In genomic region chr2:120552800-120553471, GRCh38 we compare ENCODE assay signal across 1 cellular context.
TF ChIP-seq lines count a peak whose summit lies in the region.

No MANE protein-coding gene starts in this region.

TF ChIP-seq in HepG2, 621 proteins besides CTCF, POLR2A, EP300 and RAD21 (continued from another document and continues in another):
- TF ChIP-seq STAT6 (CRISPR knock-in tag; IDR thresholded peaks at IDR 0.05; ENCODE audit: borderline replicate concordance): peak; percentile 57; the same call in 1 of the 2 replicates
- TF ChIP-seq ZNF605 (CRISPR knock-in tag; IDR thresholded peaks at IDR 0.05): peak; percentile 57; the same call in 1 of the 2 replicates
- TF ChIP-seq ZNF770 (CRISPR knock-in tag; IDR thresholded peaks at IDR 0.05): peak; percentile 86
- TF ChIP-seq AGO2 (optimal IDR thresholded peaks at IDR 0.05; ENCODE audit: low read depth, low read length): no peak
- TF ChIP-seq ATF7 (IDR thresholded peaks at IDR 0.05): no peak
- 0 out of 2 replicates have a peak, but pooled peaks have one; percentile 37 for TF ChIP-seq ATF7 (CRISPR knock-in tag; IDR thresholded peaks at IDR 0.05)
- peak; percentile 85 for TF ChIP-seq TBX2 (CRISPR knock-in tag; IDR thresholded peaks at IDR 0.05; ENCODE audit: borderline replicate concordance)
- TF ChIP-seq GFI1 (CRISPR knock-in tag; IDR thresholded peaks at IDR 0.05; ENCODE audit: borderline replicate concordance): peak; percentile 76; the same call in 1 of the 2 replicates
- no peak; the same call in 1 of the 2 replicates for TF ChIP-seq ZNF564 (CRISPR knock-in tag; IDR thresholded peaks at IDR 0.05)
- no peak; a peak in 1 of 4 replicates for TF ChIP-seq REST (IDR thresholded peaks at IDR 0.05; ENCODE audit: borderline replicate concordance in 1 of 2, low read depth in 1 of 2, low read length in 2 of 2)
- TF ChIP-seq ZNF703 (CRISPR knock-in tag; IDR thresholded peaks at IDR 0.05; ENCODE audit: borderline replicate concordance): no peak
- 0 out of 2 replicates have a peak, but pooled peaks have one; percentile 39 for TF ChIP-seq POLR2AphosphoS5 (IDR thresholded peaks at IDR 0.05; ENCODE audit: low read depth, low read length)
- TF ChIP-seq CHD2 (IDR thresholded peaks at IDR 0.05; ENCODE audit: low read depth, low read length): no peak
- TF ChIP-seq BATF2 (CRISPR knock-in tag; IDR thresholded peaks at IDR 0.05): no peak
- peak; percentile 43; the same call in 1 of the 2 replicates for TF ChIP-seq NFYC (CRISPR knock-in tag; IDR thresholded peaks at IDR 0.05)
- peak; percentile 48; the same call in 1 of the 2 replicates for TF ChIP-seq CREB1 (IDR thresholded peaks at IDR 0.05)
- TF ChIP-seq CREB1 (CRISPR knock-in tag; IDR thresholded peaks at IDR 0.05): peak; percentile 59
- no peak for TF ChIP-seq ZBTB8A (CRISPR knock-in tag; IDR thresholded peaks at IDR 0.05; ENCODE audit: borderline replicate concordance, low read depth)
- peak; percentile 89 for TF ChIP-seq RXRA (CRISPR knock-in tag; IDR thresholded peaks at IDR 0.05)
- TF ChIP-seq HINFP (CRISPR knock-in tag; IDR thresholded peaks at IDR 0.05; ENCODE audit: low read depth): peak; percentile 99
- TF ChIP-seq ZNF644 (CRISPR knock-in tag; IDR thresholded peaks at IDR 0.05; ENCODE audit: low read depth): peak; percentile 22; the same call in 1 of the 2 replicates
- TF ChIP-seq ONECUT2 (CRISPR knock-in tag; IDR thresholded peaks at IDR 0.05): no peak
- TF ChIP-seq MEIS2 (CRISPR knock-in tag; IDR thresholded peaks at IDR 0.05): no peak
- no peak for TF ChIP-seq SRY (CRISPR knock-in tag; IDR thresholded peaks at IDR 0.05)
- no peak for TF ChIP-seq SRF (IDR thresholded peaks at IDR 0.05; ENCODE audit: low read depth, low read length)
- TF ChIP-seq ZNF414 (CRISPR knock-in tag; IDR thresholded peaks at IDR 0.05): 0 out of 2 replicates have a peak, but pooled peaks have one; percentile 74
- TF ChIP-seq ZNF790 (CRISPR knock-in tag; IDR thresholded peaks at IDR 0.05; ENCODE audit: borderline replicate concordance): no peak; the same call in 1 of the 2 replicates
- TF ChIP-seq CSRNP2 (CRISPR knock-in tag; conservative IDR thresholded peaks at IDR 0.05; ENCODE audit: low read depth): no peak
- 0 out of 2 replicates have a peak, but pooled peaks have one; percentile 54 for TF ChIP-seq GZF1 (CRISPR knock-in tag; IDR thresholded peaks at IDR 0.05)
- no peak for TF ChIP-seq ZNF333 (CRISPR knock-in tag; IDR thresholded peaks at IDR 0.05; ENCODE audit: borderline replicate concordance)
- no peak for TF ChIP-seq PCBP2 (optimal IDR thresholded peaks at IDR 0.05; ENCODE audit: low read depth, low read length, poor library complexity, severe bottlenecking)
- 0 out of 2 replicates have a peak, but pooled peaks have one; percentile 50 for TF ChIP-seq SNAPC5 (CRISPR knock-in tag; IDR thresholded peaks at IDR 0.05; ENCODE audit: borderline replicate concordance)
- TF ChIP-seq ZNF207 (IDR thresholded peaks at IDR 0.05; ENCODE audit: borderline replicate concordance): no peak
- no peak; the same call in 1 of the 2 replicates for TF ChIP-seq ZBTB43 (CRISPR knock-in tag; conservative IDR thresholded peaks at IDR 0.05)
- TF ChIP-seq HDAC6 (IDR thresholded peaks at IDR 0.05; ENCODE audit: low read depth, low read length): no peak
- TF ChIP-seq CREB3 (CRISPR knock-in tag; IDR thresholded peaks at IDR 0.05): no peak
- TF ChIP-seq ZNF20 (CRISPR knock-in tag; IDR thresholded peaks at IDR 0.05): no peak
- peak; percentile 77 for TF ChIP-seq SP4 (CRISPR knock-in tag; IDR thresholded peaks at IDR 0.05)
- no peak for TF ChIP-seq ZNF232 (CRISPR knock-in tag; IDR thresholded peaks at IDR 0.05; ENCODE audit: borderline replicate concordance)
- peak; percentile 75; the same call in 1 of the 2 replicates for TF ChIP-seq KAT8 (CRISPR knock-in tag; IDR thresholded peaks at IDR 0.05)
- no peak for TF ChIP-seq ETS1 (CRISPR knock-in tag; IDR thresholded peaks at IDR 0.05)
